8 cellular contexts compared by ENCODE assay signal in genomic region chr14:73785336-73785833, GRCh38.
DNase-seq lines count a peak whose midpoint lies in the region; ATAC-seq lines count a peak whose summit lies in the region.

No MANE protein-coding gene starts in this region.

- peak; percentile 6 for ATAC-seq in stimulated activated effector memory CD8-positive, alpha-beta T cell treated with anti-CD3 and anti-CD28 coated beads, Interleukin-12 subunit alpha, Interleukin-12 subunit beta, amount 100 ng/mL, for 72 hours
- ATAC-seq in HG03097 (IDR thresholded peaks at IDR 0.05; ENCODE audit: low FRiP score, unreplicated experiment), result no peak

- H3K36me3 Mint-ChIP-seq in stimulated activated effector memory CD8-positive, alpha-beta T cell treated with anti-CD3 and anti-CD28 coated beads, Interleukin-12 subunit alpha, Interleukin-12 subunit beta, amount 100 ng/mL, for 72 hours, result peaks cover 28% of the 10 kb centered on the region

- H3K4me3 Mint-ChIP-seq in stimulated activated effector memory CD8-positive, alpha-beta T cell treated with anti-CD3 and anti-CD28 coated beads, Interleukin-12 subunit alpha, Interleukin-12 subunit beta, amount 100 ng/mL, for 72 hours, result peak overlapping the region; percentile 91

- DNase-seq in NCI-H82 (lab: John Stamatoyannopoulos, UW) (peak; percentile 47), NCI-H82 treated with DMSO at 0.1 percent for 48 hours (lab: John Stamatoyannopoulos, UW; ENCODE audit: unreplicated experiment) (no peak), M059J (ENCODE audit: low read depth) (peak; percentile 95), astrocyte of the hippocampus (ENCODE audit: low read depth, low spot score) (peak; percentile 88), islet precursor cell (peak; percentile 87), NCI-H748 treated with DMSO at 0.1 percent for 48 hours (lab: John Stamatoyannopoulos, UW) (no peak)
- no peak for DNase-seq in stimulated activated effector memory CD8-positive, alpha-beta T cell treated with anti-CD3 and anti-CD28 coated beads, Interleukin-12 subunit alpha, Interleukin-12 subunit beta, amount 100 ng/mL, for 72 hours (ENCODE audit: low spot score in 2 of 2)

- H3K27ac Mint-ChIP-seq in stimulated activated effector memory CD8-positive, alpha-beta T cell treated with anti-CD3 and anti-CD28 coated beads, Interleukin-12 subunit alpha, Interleukin-12 subunit beta, amount 100 ng/mL, for 72 hours, result peak overlapping the region; percentile 93

- H3K9me3 Mint-ChIP-seq in stimulated activated effector memory CD8-positive, alpha-beta T cell treated with anti-CD3 and anti-CD28 coated beads, Interleukin-12 subunit alpha, Interleukin-12 subunit beta, amount 100 ng/mL, for 72 hours, result no peaks in the 10 kb centered on the region

- peaks cover 76% of the 10 kb centered on the region for H3K4me1 Mint-ChIP-seq in stimulated activated effector memory CD8-positive, alpha-beta T cell treated with anti-CD3 and anti-CD28 coated beads, Interleukin-12 subunit alpha, Interleukin-12 subunit beta, amount 100 ng/mL, for 72 hours

Comparison
In these comparisons a context has a peak if more than half of its experiments do, and no peak if none do; other contexts are left out.
1. DNase-seq: peak in NCI-H82 (single experiment), M059J (single experiment), astrocyte of the hippocampus (single experiment) and islet precursor cell (single experiment); none in NCI-H82 treated with DMSO at 0.1 percent for 48 hours (single experiment), stimulated activated effector memory CD8-positive, alpha-beta T cell treated with anti-CD3 and anti-CD28 coated beads, Interleukin-12 subunit alpha, Interleukin-12 subunit beta, amount 100 ng/mL, for 72 hours (0 of 2) and NCI-H748 treated with DMSO at 0.1 percent for 48 hours (single experiment).